Comparison of ENCODE assay signal across 11 cellular contexts in genomic region chr6:44249082-44249748, GRCh38. TPM values are rescaled to one million over a fixed set of nuclear protein-coding genes. Genes with fewer than 3 reads are reported as not detected.
DNase-seq lines count a peak whose midpoint lies in the region; ATAC-seq and TF ChIP-seq lines count a peak whose summit lies in the region.
"Had no signal": no experiment of that assay in that cellular context is flagged by ENCODE, and none has a peak within 500 bp of the region (broad histone marks: within the 10 kb centered on the region; RNA-seq: fewer than 3 reads in every experiment).

No MANE protein-coding gene starts in this region.

- peak overlapping the region; percentile 93 for H3K27ac Mint-ChIP-seq in CD4-positive, alpha-beta T cell
- no peak overlapping the region for H3K27ac Mint-ChIP-seq in dendritic cell treated with granulocyte-macrophage colony-stimulating factor and Interleukin-4, amounts not matched to agents 40 ng/mL and 50 ng/mL, for 4 days

- H3K4me3 ChIP-seq in MM.1S (ENCODE audit: low read length), result peak overlapping the region; percentile 99
- H3K4me3 ChIP-seq in neural cell (ENCODE audit: low read length), result peak overlapping the region; percentile 99

- H3K4me2 ChIP-seq in MM.1S (ENCODE audit: low read depth, low read length) (peak overlapping the region; percentile 39), neural cell (ENCODE audit: low read length) (peak overlapping the region; percentile 81)

- ATAC-seq in CD4-positive, alpha-beta T cell (ENCODE audit: poor library complexity), result no peak
- ATAC-seq in GM19351 (IDR thresholded peaks at IDR 0.05; ENCODE audit: unreplicated experiment), result no peak

- no peak for TF ChIP-seq RAD21 in neural cell (conservative IDR thresholded peaks at IDR 0.05)

- H3K4me1 ChIP-seq in MM.1S (ENCODE audit: low read length), result peaks cover 39% of the 10 kb centered on the region

- TF ChIP-seq CTCF in CD4-positive, alpha-beta T cell (IDR thresholded peaks at IDR 0.05), result no peak
- TF ChIP-seq CTCF in MM.1S (IDR thresholded peaks at IDR 0.05; ENCODE audit: low read length) (no peak), neural cell (IDR thresholded peaks at IDR 0.05; ENCODE audit: poor library complexity, severe bottlenecking) (no peak)

- peaks cover 82% of the 10 kb centered on the region for H3K36me3 Mint-ChIP-seq in CD4-positive, alpha-beta T cell (ENCODE audit: low read depth)
- peaks cover 81% of the 10 kb centered on the region for H3K36me3 Mint-ChIP-seq in dendritic cell treated with granulocyte-macrophage colony-stimulating factor and Interleukin-4, amounts not matched to agents 40 ng/mL and 50 ng/mL, for 4 days (ENCODE audit: low read depth)

- H3K9me3 ChIP-seq in CD4-positive, alpha-beta T cell (ENCODE audit: control insufficient read depth, low read length), result no peaks in the 10 kb centered on the region
- H3K9me3 ChIP-seq in MM.1S (replicated peaks; ENCODE audit: insufficient read depth, low read length) (no peaks in the 10 kb centered on the region), neural cell (ENCODE audit: low read length) (no peaks in the 10 kb centered on the region)
- H3K9me3 ChIP-seq: thyroid gland had no signal

- H3F3A ChIP-seq in MM.1S (ENCODE audit: insufficient read depth, low read length), result peaks cover 75% of the 10 kb centered on the region
- H3F3A ChIP-seq in neural cell (ENCODE audit: insufficient read depth, low read length, poor library complexity, severe bottlenecking), result no peaks in the 10 kb centered on the region

- TF ChIP-seq EP300 in neural cell (conservative IDR thresholded peaks at IDR 0.05; ENCODE audit: poor library complexity, severe bottlenecking), result no peak

- H3K27me3 Mint-ChIP-seq in CD4-positive, alpha-beta T cell, result peaks cover 5% of the 10 kb centered on the region
- H3K27me3 Mint-ChIP-seq in dendritic cell treated with granulocyte-macrophage colony-stimulating factor and Interleukin-4, amounts not matched to agents 40 ng/mL and 50 ng/mL, for 4 days, result no peaks in the 10 kb centered on the region

- H3K9me2 ChIP-seq in MM.1S (replicated peaks; ENCODE audit: insufficient read depth, low read length) (no peaks in the 10 kb centered on the region), neural cell (ENCODE audit: insufficient read depth, low read length) (no peaks in the 10 kb centered on the region)

- H3K4me3 Mint-ChIP-seq in CD4-positive, alpha-beta T cell, result peak overlapping the region; percentile 96
- peak overlapping the region; percentile 97 for H3K4me3 Mint-ChIP-seq in dendritic cell treated with granulocyte-macrophage colony-stimulating factor and Interleukin-4, amounts not matched to agents 40 ng/mL and 50 ng/mL, for 4 days

- H3K9me3 Mint-ChIP-seq in CD4-positive, alpha-beta T cell, result no peaks in the 10 kb centered on the region
- no peaks in the 10 kb centered on the region for H3K9me3 Mint-ChIP-seq in dendritic cell treated with granulocyte-macrophage colony-stimulating factor and Interleukin-4, amounts not matched to agents 40 ng/mL and 50 ng/mL, for 4 days

- H3K4me1 Mint-ChIP-seq in CD4-positive, alpha-beta T cell (ENCODE audit: low read depth), result peaks cover 65% of the 10 kb centered on the region
- H3K4me1 Mint-ChIP-seq in dendritic cell treated with granulocyte-macrophage colony-stimulating factor and Interleukin-4, amounts not matched to agents 40 ng/mL and 50 ng/mL, for 4 days (ENCODE audit: low read depth), result peaks cover 64% of the 10 kb centered on the region

- H3K27me3 ChIP-seq in CD4-positive, alpha-beta T cell (ENCODE audit: control insufficient read depth, insufficient read depth, low read length), result no peaks in the 10 kb centered on the region
- H3K27me3 ChIP-seq in MM.1S (replicated peaks; ENCODE audit: insufficient read depth, low read length) (no peaks in the 10 kb centered on the region), neural cell (ENCODE audit: insufficient read depth, low read depth, low read length) (no peaks in the 10 kb centered on the region)
- H3K27me3 ChIP-seq: thyroid gland had no signal

- no peak overlapping the region for H3K27ac ChIP-seq in CD4-positive, alpha-beta T cell (ENCODE audit: low read depth, low read length)
- H3K27ac ChIP-seq in MM.1S (ENCODE audit: low read length) (peak overlapping the region; percentile 85; the same call in 1 of the 2 replicates), neural cell (ENCODE audit: low read length) (no peak overlapping the region)

- H2AFZ ChIP-seq in MM.1S (ENCODE audit: low read length), result no peak overlapping the region
- no peak overlapping the region for H2AFZ ChIP-seq in neural cell (ENCODE audit: low read depth, low read length)

- DNase-seq in CD4-positive, alpha-beta T cell, result no peak
- DNase-seq in MM.1S (no peak), putamen (ENCODE audit: low spot score) (no peak), DMS114 treated with DMSO at 0.1 percent for 48 hours (lab: John Stamatoyannopoulos, UW; ENCODE audit: unreplicated experiment) (no peak), NCI-H2171 (lab: John Stamatoyannopoulos, UW) (no peak)
- DNase-seq: activated CD4-positive, CD25-positive, alpha-beta regulatory T cell treated with anti-CD3 and anti-CD28 coated beads, Interleukin-2, amount 50 U/mL, for 72 hours; thyroid gland had no signal

- peaks cover 79% of the 10 kb centered on the region for H3K79me2 ChIP-seq in MM.1S (ENCODE audit: low read length)
- H3K79me2 ChIP-seq in neural cell (replicated peaks; ENCODE audit: insufficient read depth, low read length), result peaks cover 46% of the 10 kb centered on the region

- POLR2A ChIA-PET in CD4-positive, alpha-beta T cell (lab: Charles Lee), result no interaction called here

- peaks cover 65% of the 10 kb centered on the region for H4K20me1 ChIP-seq in MM.1S (ENCODE audit: insufficient read depth, low read length)
- peaks cover 5% of the 10 kb centered on the region for H4K20me1 ChIP-seq in neural cell (ENCODE audit: insufficient read depth)

- peaks cover 20% of the 10 kb centered on the region for H3K36me3 ChIP-seq in MM.1S (replicated peaks; ENCODE audit: insufficient read depth, low read length)
- peaks cover 16% of the 10 kb centered on the region for H3K36me3 ChIP-seq in neural cell (ENCODE audit: insufficient read depth, low read length)

- CTCF ChIA-PET in CD4-positive, alpha-beta T cell (lab: Charles Lee), result interaction anchor here (4.1 kb wide), 1 partner anchor 11 kb away, joined by 13 read pairs; no protein-coding TSS in a partner anchor

- intact Hi-C loops in CD4-positive, alpha-beta T cell (cut with DNase I, micrococcal nuclease), result no loop called here
- intact Hi-C loops in dendritic cell treated with granulocyte-macrophage colony-stimulating factor and Interleukin-4, amounts not matched to agents 40 ng/mL and 50 ng/mL, for 4 days (cut with micrococcal nuclease), result no loop called here

- H3K9ac ChIP-seq in MM.1S (ENCODE audit: low read length), result peak overlapping the region; percentile 99; the same call in 1 of the 2 replicates
- H3K9ac ChIP-seq in neural cell (ENCODE audit: low read length), result no peak overlapping the region

TF ChIP-seq in neural cell, 6 proteins besides CTCF, POLR2A, EP300 and RAD21:
- TF ChIP-seq TAF1 (IDR thresholded peaks at IDR 0.05; ENCODE audit: low read depth), result no peak

RNA-seq across cellular contexts. Expression of gene HSP90AB1, which starts 2.3 kb away (rescaled TPM):
- 100 to 1,000 TPM; 401 to 405 TPM for total RNA-seq in CD4-positive, alpha-beta T cell
- 485 and 522 TPM in 2 replicates for polyA plus RNA-seq in neural cell
- polyA minus RNA-seq in neural cell, result 358 and 429 TPM in 2 replicates

RNA-seq across cellular contexts. Expression of gene SLC35B2, which starts 8.1 kb away (rescaled TPM):
- total RNA-seq in CD4-positive, alpha-beta T cell, result 1 to 10 TPM; 6.4 to 7.0 TPM
- polyA plus RNA-seq in neural cell, result 44.5 and 64.9 TPM in 2 replicates
- polyA minus RNA-seq in neural cell, result 33.5 and 42.1 TPM in 2 replicates

RNA-seq across cellular contexts. Expression of gene NFKBIE, which starts 16.1 kb away (rescaled TPM):
- 10 to 100 TPM; 43.0 to 43.1 TPM for total RNA-seq in CD4-positive, alpha-beta T cell
- polyA plus RNA-seq in neural cell, result 15.1 and 16.8 TPM in 2 replicates
- 12.7 and 13.7 TPM in 2 replicates for polyA minus RNA-seq in neural cell

RNA-seq across cellular contexts. Expression of gene TMEM151B, which starts 21.0 kb away (rescaled TPM):
- total RNA-seq in CD4-positive, alpha-beta T cell, result not detected
- polyA plus RNA-seq in neural cell, result 66.0 and 82.1 TPM in 2 replicates
- polyA minus RNA-seq in neural cell, result 75.7 and 87.6 TPM in 2 replicates
- total RNA-seq: HT1080, thyroid gland had no signal

RNA-seq across cellular contexts. Expression of gene SLC29A1, which starts 25.8 kb away (rescaled TPM):
- total RNA-seq in CD4-positive, alpha-beta T cell, result 1 to 10 TPM in 1 of 2 experiments, under 1 TPM in 1; 0.67 to 1.3 TPM
- polyA plus RNA-seq in neural cell, result 18.9 and 29.5 TPM in 2 replicates
- polyA minus RNA-seq in neural cell, result 11.7 and 12.7 TPM in 2 replicates
